Comparison of ENCODE assay signal across 15 cellular contexts in genomic region chr7:116981887-116982430, GRCh38.
"Had no signal": no experiment of that assay in that cellular context is flagged by ENCODE, and none has a peak within 500 bp of the region (broad histone marks: within the 10 kb centered on the region; RNA-seq: fewer than 3 reads in every experiment).

No MANE protein-coding gene starts in this region.

- H3K4me3 ChIP-seq: coronary artery, left lung, neural progenitor cell, ovary had no signal

- H3K27me3 ChIP-seq: left lung, neural progenitor cell, ovary had no signal

- DNase-seq: activated CD4-positive, alpha-beta T cell treated with anti-CD3 and anti-CD28 coated beads, Interleukin-2, amount 50 U/mL, for 1 hour; activated CD8-positive, alpha-beta memory T cell treated with anti-CD3 and anti-CD28 coated beads for 24 hours; activated naive CD8-positive, alpha-beta T cell treated with anti-CD3 and anti-CD28 coated beads for 36 hours; effector CD4-positive, alpha-beta T cell; foreskin fibroblast; glutamatergic neuron; hypothalamus; kidney; left lung; naive B cell; ovary; stimulated activated CD4-positive, alpha-beta T cell treated with anti-CD3 and anti-CD28 coated beads, Interleukin-12 subunit alpha, Interleukin-12 subunit beta, amount 100 ng/mL, for 4 hours; stimulated activated CD4-positive, alpha-beta T cell treated with anti-CD3 and anti-CD28 coated beads, Interleukin-2, amount 100 ng/mL, for 24 hours had no signal

- H3K27ac ChIP-seq: coronary artery, left lung, neural progenitor cell, ovary had no signal

- ATAC-seq: left lung had no signal

- H3K36me3 ChIP-seq: left lung, neural progenitor cell, ovary had no signal

- H3K9me3 ChIP-seq: left lung, ovary had no signal
